Comparison of ENCODE assay signal across 22 cellular contexts in genomic region chr7:124413029-124413428, GRCh38.
DNase-seq lines count a peak whose midpoint lies in the region; ATAC-seq lines count a peak whose summit lies in the region.
"Had no signal": no experiment of that assay in that cellular context is flagged by ENCODE, and none has a peak within 500 bp of the region (broad histone marks: within the 10 kb centered on the region; RNA-seq: fewer than 3 reads in every experiment).

No MANE protein-coding gene starts in this region.

- no peak overlapping the region for H3K4me3 Mint-ChIP-seq in activated T-helper 2 cell treated with anti-CD3 and anti-CD28 coated beads, Interferon-gamma antibody, Interleukin-2, Interleukin-4, amounts not matched to agents 10 μg/mL and 5 μg/mL and 100 μg/mL, durations not matched to agents 14 hours and 24 hours and 36 hours (ENCODE audit: low read depth)
- H3K4me3 Mint-ChIP-seq: CD8-positive, alpha-beta memory T cell had no signal

- no peaks in the 10 kb centered on the region for H3K27me3 Mint-ChIP-seq in activated T-helper 2 cell treated with anti-CD3 and anti-CD28 coated beads, Interferon-gamma antibody, Interleukin-2, Interleukin-4, amounts not matched to agents 10 μg/mL and 5 μg/mL and 100 μg/mL, durations not matched to agents 14 hours and 24 hours and 36 hours (ENCODE audit: low read depth)
- H3K27me3 Mint-ChIP-seq: CD8-positive, alpha-beta memory T cell had no signal

- DNase-seq in NAMALWA (ENCODE audit: low spot score) (peak; percentile 16), pons (ENCODE audit: low spot score) (no peak), cerebellar cortex (ENCODE audit: low spot score) (no peak)
- DNase-seq in activated T-helper 2 cell treated with anti-CD3 and anti-CD28 coated beads, Interferon-gamma antibody, Interleukin-2, Interleukin-4, amounts not matched to agents 10 μg/mL and 5 μg/mL and 100 μg/mL, durations not matched to agents 14 hours and 24 hours and 36 hours (ENCODE audit: low spot score): no peak
- DNase-seq: C1 segment of cervical spinal cord; CD8-positive, alpha-beta memory T cell; DMS79; GOT3; IMR-90; NCI-H1105; NCI-H1694; NCI-H2081 treated with DMSO at 0.1 percent for 48 hours; NCI-H510A; NCI-H748 treated with DMSO at 0.1 percent for 48 hours; OCI-M1; SHP77 treated with DMSO at 0.1 percent for 48 hours; T-helper 1 cell; T-helper 9 cell had no signal

- H3K4me1 Mint-ChIP-seq in activated T-helper 2 cell treated with anti-CD3 and anti-CD28 coated beads, Interferon-gamma antibody, Interleukin-2, Interleukin-4, amounts not matched to agents 10 μg/mL and 5 μg/mL and 100 μg/mL, durations not matched to agents 14 hours and 24 hours and 36 hours (ENCODE audit: low read depth): no peaks in the 10 kb centered on the region
- H3K4me1 Mint-ChIP-seq: CD8-positive, alpha-beta memory T cell had no signal

- H3K9me3 Mint-ChIP-seq in activated T-helper 2 cell treated with anti-CD3 and anti-CD28 coated beads, Interferon-gamma antibody, Interleukin-2, Interleukin-4, amounts not matched to agents 10 μg/mL and 5 μg/mL and 100 μg/mL, durations not matched to agents 14 hours and 24 hours and 36 hours: no peaks in the 10 kb centered on the region

- intact Hi-C loops in activated T-helper 2 cell treated with anti-CD3 and anti-CD28 coated beads, Interferon-gamma antibody, Interleukin-2, Interleukin-4, amounts not matched to agents 10 μg/mL and 5 μg/mL and 100 μg/mL, durations not matched to agents 14 hours and 24 hours and 36 hours (cut with micrococcal nuclease): no loop called here

- H3K27ac Mint-ChIP-seq in activated T-helper 2 cell treated with anti-CD3 and anti-CD28 coated beads, Interferon-gamma antibody, Interleukin-2, Interleukin-4, amounts not matched to agents 10 μg/mL and 5 μg/mL and 100 μg/mL, durations not matched to agents 14 hours and 24 hours and 36 hours: no peak overlapping the region
- H3K27ac Mint-ChIP-seq: CD8-positive, alpha-beta memory T cell had no signal

- peak; percentile 55 for ATAC-seq in GM19025 (IDR thresholded peaks at IDR 0.05; ENCODE audit: low read depth, unreplicated experiment)
- peak; percentile 63 for ATAC-seq in HG03280 (IDR thresholded peaks at IDR 0.05; ENCODE audit: unreplicated experiment)
- no peak for ATAC-seq in GM21528 (IDR thresholded peaks at IDR 0.05; ENCODE audit: low FRiP score, unreplicated experiment)
- ATAC-seq: SK-N-SH treated with all-trans-retinoic acid at 6 μM for 48 hours had no signal

- H3K36me3 Mint-ChIP-seq in activated T-helper 2 cell treated with anti-CD3 and anti-CD28 coated beads, Interferon-gamma antibody, Interleukin-2, Interleukin-4, amounts not matched to agents 10 μg/mL and 5 μg/mL and 100 μg/mL, durations not matched to agents 14 hours and 24 hours and 36 hours (ENCODE audit: low read depth): no peaks in the 10 kb centered on the region
- H3K36me3 Mint-ChIP-seq: CD8-positive, alpha-beta memory T cell had no signal
